Comparison of ENCODE assay signal across 1 cellular context in genomic region chr11:44954051-44954906, GRCh38.
TF ChIP-seq lines count a peak whose summit lies in the region.

No MANE protein-coding gene starts in this region.

TF ChIP-seq in IMR-90, 13 proteins besides CTCF, POLR2A, EP300 and RAD21 (continued from another document):
- TF ChIP-seq ELK1 (IDR thresholded peaks at IDR 0.05; ENCODE audit: borderline replicate concordance, low read depth, low read length) (no peak), USF2 (IDR thresholded peaks at IDR 0.05; ENCODE audit: low read depth, low read length) (no peak), CHD1 (IDR thresholded peaks at IDR 0.05; ENCODE audit: low read depth, low read length) (no peak), MAZ (IDR thresholded peaks at IDR 0.05; ENCODE audit: borderline replicate concordance, low read depth, low read length) (no peak), MAFK (IDR thresholded peaks at IDR 0.05; ENCODE audit: low read depth, low read length) (no peak), SMC3 (IDR thresholded peaks at IDR 0.05; ENCODE audit: low read depth, low read length) (no peak), RCOR1 (IDR thresholded peaks at IDR 0.05; ENCODE audit: insufficient replicate concordance, low read length) (no peak), MXI1 (IDR thresholded peaks at IDR 0.05; ENCODE audit: borderline replicate concordance, low read depth, low read length) (no peak), CEBPB (IDR thresholded peaks at IDR 0.05; ENCODE audit: low read depth, low read length) (no peak), NFE2L2 (IDR thresholded peaks at IDR 0.05; ENCODE audit: low read depth, low read length) (no peak)
